ENCODE assay signal across 1 cellular context in the genomic region with DNA sequence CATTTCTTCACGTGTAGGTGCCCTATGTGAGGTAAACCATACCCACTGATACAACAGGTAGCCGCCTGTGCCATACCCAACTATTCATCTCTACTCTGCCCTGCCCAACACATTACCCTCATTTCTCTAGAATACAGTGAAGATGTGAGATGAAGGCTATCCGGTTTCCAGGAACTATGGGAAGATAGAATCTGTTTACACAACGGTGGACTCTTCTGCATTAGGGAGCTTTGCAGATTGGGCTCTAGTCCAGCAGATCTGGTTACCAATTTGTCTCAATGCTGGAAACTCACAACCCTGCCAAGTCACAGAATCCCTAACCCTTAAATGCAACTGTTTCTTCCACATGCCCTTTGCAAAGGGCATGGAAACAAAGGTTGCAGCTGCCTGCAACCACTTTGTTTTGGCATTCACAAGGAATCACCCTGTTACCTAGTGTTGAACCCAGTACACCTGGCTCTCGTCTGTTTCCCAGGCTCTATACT.
TF ChIP-seq lines count a peak whose summit lies in the region.

No MANE protein-coding gene starts in this region.

TF ChIP-seq in K562, 482 proteins besides CTCF, POLR2A, EP300 and RAD21 (continued from another document and continues in another):
- TF ChIP-seq SPI1 (IDR thresholded peaks at IDR 0.05; ENCODE audit: borderline replicate concordance, low read depth, low read length), result no peak
- peak; percentile 24; the same call in 1 of the 2 replicates for TF ChIP-seq ZNF592 (IDR thresholded peaks at IDR 0.05)
- TF ChIP-seq MNT (conservative IDR thresholded peaks at IDR 0.05), result peak in 1 of 2 experiments; percentile 41; a peak in 1 of 4 replicates
- 0 out of 2 replicates have a peak, but pooled peaks have one; percentile 19 for TF ChIP-seq GABPA (tag; conservative IDR thresholded peaks at IDR 0.05; ENCODE audit: low read depth)
- peak; percentile 66 for TF ChIP-seq ARID1B (IDR thresholded peaks at IDR 0.05)
- peak; percentile 20; the same call in 1 of the 2 replicates for TF ChIP-seq CXXC5 (CRISPR knock-in tag; IDR thresholded peaks at IDR 0.05)
- peak; percentile 41 for TF ChIP-seq DPF2 (IDR thresholded peaks at IDR 0.05)
- TF ChIP-seq FOXA3 (CRISPR knock-in tag; conservative IDR thresholded peaks at IDR 0.05 in 1 of 2, IDR thresholded peaks at IDR 0.05 in 1 of 2), result peak in 1 of 2 experiments; percentile 85; a peak in 3 of 4 replicates
- 0 out of 4 replicates have a peak, but pooled peaks of 1 of the 2 experiments have one; percentile 24 for TF ChIP-seq HDAC1 (IDR thresholded peaks at IDR 0.05)
- TF ChIP-seq ZNF224 (CRISPR knock-in tag; IDR thresholded peaks at IDR 0.05), result no peak
- 0 out of 2 replicates have a peak, but pooled peaks have one; percentile 36 for TF ChIP-seq ZBTB17 (CRISPR knock-in tag; IDR thresholded peaks at IDR 0.05)
- TF ChIP-seq GTF2B (IDR thresholded peaks at IDR 0.05; ENCODE audit: extremely low read depth, insufficient read length), result no peak
- TF ChIP-seq SOX6 (IDR thresholded peaks at IDR 0.05), result peak; percentile 62; the same call in 1 of the 2 replicates
- TF ChIP-seq ZEB2 (IDR thresholded peaks at IDR 0.05), result peak; percentile 57; the same call in 1 of the 2 replicates
- no peak for TF ChIP-seq GABPB2 (CRISPR knock-in tag; conservative IDR thresholded peaks at IDR 0.05)
- TF ChIP-seq RCOR1 (IDR thresholded peaks at IDR 0.05; ENCODE audit: borderline replicate concordance in 1 of 2, low read depth in 2 of 2, low read length in 2 of 2), result peak in 1 of 2 experiments; percentile 81; a peak in 2 of 4 replicates
- TF ChIP-seq FOXJ2 (tag; IDR thresholded peaks at IDR 0.05), result peak; percentile 51
- TF ChIP-seq, protein P1, sequence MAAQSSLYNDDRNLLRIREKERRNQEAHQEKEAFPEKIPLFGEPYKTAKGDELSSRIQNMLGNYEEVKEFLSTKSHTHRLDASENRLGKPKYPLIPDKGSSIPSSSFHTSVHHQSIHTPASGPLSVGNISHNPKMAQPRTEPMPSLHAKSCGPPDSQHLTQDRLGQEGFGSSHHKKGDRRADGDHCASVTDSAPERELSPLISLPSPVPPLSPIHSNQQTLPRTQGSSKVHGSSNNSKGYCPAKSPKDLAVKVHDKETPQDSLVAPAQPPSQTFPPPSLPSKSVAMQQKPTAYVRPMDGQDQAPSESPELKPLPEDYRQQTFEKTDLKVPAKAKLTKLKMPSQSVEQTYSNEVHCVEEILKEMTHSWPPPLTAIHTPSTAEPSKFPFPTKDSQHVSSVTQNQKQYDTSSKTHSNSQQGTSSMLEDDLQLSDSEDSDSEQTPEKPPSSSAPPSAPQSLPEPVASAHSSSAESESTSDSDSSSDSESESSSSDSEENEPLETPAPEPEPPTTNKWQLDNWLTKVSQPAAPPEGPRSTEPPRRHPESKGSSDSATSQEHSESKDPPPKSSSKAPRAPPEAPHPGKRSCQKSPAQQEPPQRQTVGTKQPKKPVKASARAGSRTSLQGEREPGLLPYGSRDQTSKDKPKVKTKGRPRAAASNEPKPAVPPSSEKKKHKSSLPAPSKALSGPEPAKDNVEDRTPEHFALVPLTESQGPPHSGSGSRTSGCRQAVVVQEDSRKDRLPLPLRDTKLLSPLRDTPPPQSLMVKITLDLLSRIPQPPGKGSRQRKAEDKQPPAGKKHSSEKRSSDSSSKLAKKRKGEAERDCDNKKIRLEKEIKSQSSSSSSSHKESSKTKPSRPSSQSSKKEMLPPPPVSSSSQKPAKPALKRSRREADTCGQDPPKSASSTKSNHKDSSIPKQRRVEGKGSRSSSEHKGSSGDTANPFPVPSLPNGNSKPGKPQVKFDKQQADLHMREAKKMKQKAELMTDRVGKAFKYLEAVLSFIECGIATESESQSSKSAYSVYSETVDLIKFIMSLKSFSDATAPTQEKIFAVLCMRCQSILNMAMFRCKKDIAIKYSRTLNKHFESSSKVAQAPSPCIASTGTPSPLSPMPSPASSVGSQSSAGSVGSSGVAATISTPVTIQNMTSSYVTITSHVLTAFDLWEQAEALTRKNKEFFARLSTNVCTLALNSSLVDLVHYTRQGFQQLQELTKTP (IDR thresholded peaks at IDR 0.05; ENCODE audit: low read depth in 1 of 2, partially characterized antibody in 2 of 2), result peak in 1 of 2 experiments; percentile 55
- 0 out of 2 replicates have a peak, but pooled peaks have one; percentile 35 for TF ChIP-seq MECOM (CRISPR knock-in tag; IDR thresholded peaks at IDR 0.05)
- 0 out of 2 replicates have a peak, but pooled peaks have one; percentile 51 for TF ChIP-seq EHMT2 (IDR thresholded peaks at IDR 0.05)
- 0 out of 2 replicates have a peak, but pooled peaks have one; percentile 38 for TF ChIP-seq ZNF445 (CRISPR knock-in tag; IDR thresholded peaks at IDR 0.05; ENCODE audit: low read depth)
- no peak for TF ChIP-seq EGR1 (conservative IDR thresholded peaks at IDR 0.05)
- TF ChIP-seq, protein P2, sequence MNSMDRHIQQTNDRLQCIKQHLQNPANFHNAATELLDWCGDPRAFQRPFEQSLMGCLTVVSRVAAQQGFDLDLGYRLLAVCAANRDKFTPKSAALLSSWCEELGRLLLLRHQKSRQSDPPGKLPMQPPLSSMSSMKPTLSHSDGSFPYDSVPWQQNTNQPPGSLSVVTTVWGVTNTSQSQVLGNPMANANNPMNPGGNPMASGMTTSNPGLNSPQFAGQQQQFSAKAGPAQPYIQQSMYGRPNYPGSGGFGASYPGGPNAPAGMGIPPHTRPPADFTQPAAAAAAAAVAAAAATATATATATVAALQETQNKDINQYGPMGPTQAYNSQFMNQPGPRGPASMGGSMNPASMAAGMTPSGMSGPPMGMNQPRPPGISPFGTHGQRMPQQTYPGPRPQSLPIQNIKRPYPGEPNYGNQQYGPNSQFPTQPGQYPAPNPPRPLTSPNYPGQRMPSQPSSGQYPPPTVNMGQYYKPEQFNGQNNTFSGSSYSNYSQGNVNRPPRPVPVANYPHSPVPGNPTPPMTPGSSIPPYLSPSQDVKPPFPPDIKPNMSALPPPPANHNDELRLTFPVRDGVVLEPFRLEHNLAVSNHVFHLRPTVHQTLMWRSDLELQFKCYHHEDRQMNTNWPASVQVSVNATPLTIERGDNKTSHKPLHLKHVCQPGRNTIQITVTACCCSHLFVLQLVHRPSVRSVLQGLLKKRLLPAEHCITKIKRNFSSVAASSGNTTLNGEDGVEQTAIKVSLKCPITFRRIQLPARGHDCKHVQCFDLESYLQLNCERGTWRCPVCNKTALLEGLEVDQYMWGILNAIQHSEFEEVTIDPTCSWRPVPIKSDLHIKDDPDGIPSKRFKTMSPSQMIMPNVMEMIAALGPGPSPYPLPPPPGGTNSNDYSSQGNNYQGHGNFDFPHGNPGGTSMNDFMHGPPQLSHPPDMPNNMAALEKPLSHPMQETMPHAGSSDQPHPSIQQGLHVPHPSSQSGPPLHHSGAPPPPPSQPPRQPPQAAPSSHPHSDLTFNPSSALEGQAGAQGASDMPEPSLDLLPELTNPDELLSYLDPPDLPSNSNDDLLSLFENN (IDR thresholded peaks at IDR 0.05; ENCODE audit: low read depth in 2 of 2, low read length in 2 of 2), result no peak
- no peak for TF ChIP-seq FOXP1 (CRISPR knock-in tag; IDR thresholded peaks at IDR 0.05)
- no peak for TF ChIP-seq CGGBP1 (CRISPR knock-in tag; IDR thresholded peaks at IDR 0.05)
- peak; percentile 51; the same call in 1 of the 2 replicates for TF ChIP-seq MTA1 (IDR thresholded peaks at IDR 0.05; ENCODE audit: borderline replicate concordance)
- TF ChIP-seq SMARCA4 (IDR thresholded peaks at IDR 0.05), result peak; percentile 58; the same call in 1 of the 2 replicates
- no peak for TF ChIP-seq SUPT5H (IDR thresholded peaks at IDR 0.05)
- TF ChIP-seq ZNF639 (CRISPR knock-in tag; conservative IDR thresholded peaks at IDR 0.05 in 1 of 2, IDR thresholded peaks at IDR 0.05 in 1 of 2), result peak in 1 of 2 experiments; percentile 62; a peak in 1 of 4 replicates
- TF ChIP-seq, protein P3, sequence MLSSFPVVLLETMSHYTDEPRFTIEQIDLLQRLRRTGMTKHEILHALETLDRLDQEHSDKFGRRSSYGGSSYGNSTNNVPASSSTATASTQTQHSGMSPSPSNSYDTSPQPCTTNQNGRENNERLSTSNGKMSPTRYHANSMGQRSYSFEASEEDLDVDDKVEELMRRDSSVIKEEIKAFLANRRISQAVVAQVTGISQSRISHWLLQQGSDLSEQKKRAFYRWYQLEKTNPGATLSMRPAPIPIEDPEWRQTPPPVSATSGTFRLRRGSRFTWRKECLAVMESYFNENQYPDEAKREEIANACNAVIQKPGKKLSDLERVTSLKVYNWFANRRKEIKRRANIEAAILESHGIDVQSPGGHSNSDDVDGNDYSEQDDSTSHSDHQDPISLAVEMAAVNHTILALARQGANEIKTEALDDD (IDR thresholded peaks at IDR 0.05), result peak; percentile 91
- 0 out of 2 replicates have a peak, but pooled peaks have one; percentile 7 for TF ChIP-seq TCF3 (CRISPR knock-in tag; IDR thresholded peaks at IDR 0.05)
- TF ChIP-seq GATA2 (CRISPR knock-in tag; IDR thresholded peaks at IDR 0.05), result peak; percentile 3; the same call in 1 of the 2 replicates
- TF ChIP-seq, protein P4, sequence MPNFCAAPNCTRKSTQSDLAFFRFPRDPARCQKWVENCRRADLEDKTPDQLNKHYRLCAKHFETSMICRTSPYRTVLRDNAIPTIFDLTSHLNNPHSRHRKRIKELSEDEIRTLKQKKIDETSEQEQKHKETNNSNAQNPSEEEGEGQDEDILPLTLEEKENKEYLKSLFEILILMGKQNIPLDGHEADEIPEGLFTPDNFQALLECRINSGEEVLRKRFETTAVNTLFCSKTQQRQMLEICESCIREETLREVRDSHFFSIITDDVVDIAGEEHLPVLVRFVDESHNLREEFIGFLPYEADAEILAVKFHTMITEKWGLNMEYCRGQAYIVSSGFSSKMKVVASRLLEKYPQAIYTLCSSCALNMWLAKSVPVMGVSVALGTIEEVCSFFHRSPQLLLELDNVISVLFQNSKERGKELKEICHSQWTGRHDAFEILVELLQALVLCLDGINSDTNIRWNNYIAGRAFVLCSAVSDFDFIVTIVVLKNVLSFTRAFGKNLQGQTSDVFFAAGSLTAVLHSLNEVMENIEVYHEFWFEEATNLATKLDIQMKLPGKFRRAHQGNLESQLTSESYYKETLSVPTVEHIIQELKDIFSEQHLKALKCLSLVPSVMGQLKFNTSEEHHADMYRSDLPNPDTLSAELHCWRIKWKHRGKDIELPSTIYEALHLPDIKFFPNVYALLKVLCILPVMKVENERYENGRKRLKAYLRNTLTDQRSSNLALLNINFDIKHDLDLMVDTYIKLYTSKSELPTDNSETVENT (CRISPR knock-in tag; IDR thresholded peaks at IDR 0.05), result no peak
- peak; percentile 70; the same call in 1 of the 2 replicates for TF ChIP-seq ZNF311 (CRISPR knock-in tag; IDR thresholded peaks at IDR 0.05)
- TF ChIP-seq DACH1 (IDR thresholded peaks at IDR 0.05; ENCODE audit: partially characterized antibody), result no peak
